In genomic region chr15:69059170-69059943, GRCh38 we compare ENCODE assay signal across 8 cellular contexts. TPM values are rescaled to one million over a fixed set of nuclear protein-coding genes. Genes with fewer than 3 reads are reported as not detected.
A peak's percentile ranks its signal among the peaks of the same experiment; 100 is the strongest.
DNase-seq lines count a peak whose midpoint lies in the region; ATAC-seq, FAIRE-seq and TF ChIP-seq lines count a peak whose summit lies in the region.

No MANE protein-coding gene starts in this region.

- peaks cover 6% of the 10 kb centered on the region for H3K4me1 Mint-ChIP-seq in central memory CD8-positive, alpha-beta T cell

- H3K36me3 Mint-ChIP-seq in central memory CD8-positive, alpha-beta T cell (ENCODE audit: insufficient read depth) = peaks cover 2% of the 10 kb centered on the region

- ATAC-seq in central memory CD8-positive, alpha-beta T cell (replicated peaks; ENCODE audit: extremely low read depth, poor library complexity, severe bottlenecking) = no peak
- peak; percentile 84 for ATAC-seq in left colon
- no peak for ATAC-seq in GM21381 (IDR thresholded peaks at IDR 0.05; ENCODE audit: unreplicated experiment)

- DNase-seq in AG08396 (ENCODE audit: low spot score) (peak; percentile 88), H54 (ENCODE audit: insufficient read length, low spot score) (peak; percentile 67), NCI-H524 (lab: John Stamatoyannopoulos, UW) (peak; percentile 99 to 100), left colon (peak; percentile 73 to 94)
- peak; percentile 46 for DNase-seq in activated CD4-positive, alpha-beta T cell treated with anti-CD3 and anti-CD28 coated beads for 1 hour
- peak; percentile 42 to 61 for DNase-seq in central memory CD8-positive, alpha-beta T cell (ENCODE audit: low spot score in 2 of 2)
- DNase-seq in stimulated activated CD4-positive, alpha-beta T cell treated with anti-CD3 and anti-CD28 coated beads, Interleukin-4, amount 100 ng/mL, for 4 hours = peak; percentile 56 to 59

- TF ChIP-seq POLR2A in H54 (IDR thresholded peaks at IDR 0.05; ENCODE audit: low read depth, low read length) = no peak

- no peak overlapping the region for H3K27ac Mint-ChIP-seq in central memory CD8-positive, alpha-beta T cell (ENCODE audit: low read depth)

- FAIRE-seq in H54 (lab: Jason Lieb, UNC) = no peak

- intact Hi-C loops in left colon (cut with DNase I, micrococcal nuclease) = loop anchor here (2.0 to 5.0 kb wide), 3 partner anchors 165 to 338 kb away; no protein-coding TSS in a partner anchor

- H3K4me3 Mint-ChIP-seq in central memory CD8-positive, alpha-beta T cell = no peak overlapping the region

- no peaks in the 10 kb centered on the region for H3K9me3 Mint-ChIP-seq in central memory CD8-positive, alpha-beta T cell

- peaks cover 15% of the 10 kb centered on the region for H3K27me3 Mint-ChIP-seq in central memory CD8-positive, alpha-beta T cell

RNA-seq across cellular contexts. Expression of gene NOX5, which starts 44.9 kb away (rescaled TPM):
- total RNA-seq in left colon = under 1 TPM; 0.11 to 0.12 TPM

Comparison
In these comparisons a context has a peak if more than half of its experiments do, and no peak if none do; other contexts are left out.
1. DNase-seq: peak in every context shown above with its lines; median percentile 100 in NCI-H524; 88 in AG08396; 84 in left colon; 67 in H54; 58 in stimulated activated CD4-positive, alpha-beta T cell treated with anti-CD3 and anti-CD28 coated beads, Interleukin-4, amount 100 ng/mL, for 4 hours; 52 in central memory CD8-positive, alpha-beta T cell; 46 in activated CD4-positive, alpha-beta T cell treated with anti-CD3 and anti-CD28 coated beads for 1 hour.